ENCODE assay signal across 12 cellular contexts in the genomic region with DNA sequence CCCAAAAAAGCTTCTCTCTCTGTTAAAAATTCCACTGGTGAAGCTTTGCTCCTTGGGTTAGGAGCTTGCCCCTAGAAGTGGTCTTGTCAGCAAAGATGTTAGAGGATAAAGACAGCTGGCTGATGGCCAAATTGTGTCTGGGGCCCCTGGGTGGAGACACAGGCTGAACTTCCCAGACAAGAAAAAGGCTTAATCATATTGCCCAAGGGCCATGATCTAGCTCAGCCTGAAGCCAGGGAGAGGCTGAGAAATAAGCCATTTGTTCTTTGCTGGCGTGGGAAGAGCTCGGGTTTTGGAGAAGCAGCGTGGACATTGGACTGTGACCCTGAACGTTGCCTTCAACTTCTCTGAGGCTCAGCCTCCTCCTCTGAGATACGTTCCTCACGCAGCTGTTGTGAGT.
DNase-seq lines count a peak whose midpoint lies in the region; ATAC-seq and TF ChIP-seq lines count a peak whose summit lies in the region.
"Had no signal": no experiment of that assay in that cellular context is flagged by ENCODE, and none has a peak within 500 bp of the region (broad histone marks: within the 10 kb centered on the region; RNA-seq: fewer than 3 reads in every experiment).

No MANE protein-coding gene starts in this region.

- intact Hi-C loops in activated CD4-positive, alpha-beta memory T cell treated with anti-CD3 and anti-CD28 coated beads for 36 hours (cut with micrococcal nuclease): no loop called here

- H3K4me3 ChIP-seq in DND-41 (ENCODE audit: low read depth in 1 of 2, low read length in 2 of 2) (no peak overlapping the region), RWPE2 (ENCODE audit: severe bottlenecking) (peak overlapping the region; percentile 30)

- peaks cover 81% of the 10 kb centered on the region for H3K4me1 Mint-ChIP-seq in osteocyte (ENCODE audit: unreplicated experiment)
- H3K4me1 Mint-ChIP-seq in activated CD4-positive, alpha-beta memory T cell treated with anti-CD3 and anti-CD28 coated beads for 36 hours (ENCODE audit: low read depth): no peaks in the 10 kb centered on the region
- H3K4me1 Mint-ChIP-seq: activated CD4-positive, alpha-beta memory T cell treated with anti-CD3 and anti-CD28 coated beads, Interleukin-2, amount 10 ng/mL, durations not matched to agents 7 days and 5 days; CD4-positive, alpha-beta memory T cell had no signal

- POLR2A ChIA-PET in activated CD4-positive, alpha-beta memory T cell treated with anti-CD3 and anti-CD28 coated beads for 36 hours (lab: Charles Lee): interaction anchor here (0.9 kb wide), 1 partner anchor 21 kb away, joined by 3 read pairs; no protein-coding TSS in a partner anchor

- H3K36me3 ChIP-seq in DND-41 (ENCODE audit: insufficient read depth, low read length) (no peaks in the 10 kb centered on the region), RWPE2 (ENCODE audit: low read depth) (no peaks in the 10 kb centered on the region)

- H3K9ac ChIP-seq in DND-41 (ENCODE audit: low read depth, low read length): no peak overlapping the region

- H3K27ac Mint-ChIP-seq in osteocyte (ENCODE audit: unreplicated experiment): peak overlapping the region; percentile 85
- no peak overlapping the region for H3K27ac Mint-ChIP-seq in activated CD4-positive, alpha-beta memory T cell treated with anti-CD3 and anti-CD28 coated beads for 36 hours
- H3K27ac Mint-ChIP-seq: activated CD4-positive, alpha-beta memory T cell treated with anti-CD3 and anti-CD28 coated beads, Interleukin-2, amount 10 ng/mL, durations not matched to agents 7 days and 5 days; CD4-positive, alpha-beta memory T cell had no signal

- ATAC-seq in DND-41 (ENCODE audit: insufficient read depth, low read depth) (0 out of 3 replicates have a peak, but pooled peaks have one; percentile 30), RWPE2 (ENCODE audit: low read depth) (peak; percentile 60), GM21825 (IDR thresholded peaks at IDR 0.05; ENCODE audit: unreplicated experiment) (no peak)
- ATAC-seq in stimulated activated naive CD8-positive, alpha-beta T cell treated with anti-CD3 and anti-CD28 coated beads, Interleukin-15, Interleukin-2, amounts not matched to agents 100 U/mL and 50 U/mL, for 24 hours: no peak

- TF ChIP-seq CTCF in DND-41 (IDR thresholded peaks at IDR 0.05; ENCODE audit: borderline replicate concordance, extremely low read depth, low read length, poor library complexity, severe bottlenecking): no peak
- TF ChIP-seq CTCF in RWPE2 (IDR thresholded peaks at IDR 0.05; ENCODE audit: poor library complexity, severe bottlenecking): no peak
- TF ChIP-seq CTCF in osteocyte (IDR thresholded peaks at IDR 0.05): no peak

- H3K79me2 ChIP-seq in DND-41 (ENCODE audit: insufficient read depth, low read length): no peaks in the 10 kb centered on the region

- H3K27me3 Mint-ChIP-seq in osteocyte (ENCODE audit: unreplicated experiment): no peaks in the 10 kb centered on the region
- no peaks in the 10 kb centered on the region for H3K27me3 Mint-ChIP-seq in activated CD4-positive, alpha-beta memory T cell treated with anti-CD3 and anti-CD28 coated beads for 36 hours
- H3K27me3 Mint-ChIP-seq: activated CD4-positive, alpha-beta memory T cell treated with anti-CD3 and anti-CD28 coated beads, Interleukin-2, amount 10 ng/mL, durations not matched to agents 7 days and 5 days; CD4-positive, alpha-beta memory T cell had no signal

- H3K9me3 Mint-ChIP-seq in osteocyte (ENCODE audit: unreplicated experiment): no peaks in the 10 kb centered on the region
- H3K9me3 Mint-ChIP-seq in activated CD4-positive, alpha-beta memory T cell treated with anti-CD3 and anti-CD28 coated beads for 36 hours: no peaks in the 10 kb centered on the region
- H3K9me3 Mint-ChIP-seq: activated CD4-positive, alpha-beta memory T cell treated with anti-CD3 and anti-CD28 coated beads, Interleukin-2, amount 10 ng/mL, durations not matched to agents 7 days and 5 days; nephron progenitor cell had no signal

- H3K4me2 ChIP-seq in DND-41 (ENCODE audit: insufficient read depth, low read length): no peak overlapping the region

- DNase-seq in DND-41 (peak; percentile 47), RWPE2 (ENCODE audit: low spot score) (peak; percentile 90), fibroblast of peridontal ligament (ENCODE audit: extremely low read depth) (peak; percentile 55), osteocyte (ENCODE audit: extremely low spot score, unreplicated experiment) (no peak), DMS79 (lab: John Stamatoyannopoulos, UW) (no peak)
- DNase-seq in activated CD4-positive, alpha-beta memory T cell treated with anti-CD3 and anti-CD28 coated beads for 36 hours: no peak
- no peak for DNase-seq in stimulated activated naive CD8-positive, alpha-beta T cell treated with anti-CD3 and anti-CD28 coated beads, Interleukin-15, Interleukin-2, amounts not matched to agents 100 U/mL and 50 U/mL, for 24 hours
- DNase-seq: activated CD4-positive, alpha-beta memory T cell treated with anti-CD3 and anti-CD28 coated beads, Interleukin-2, amount 10 ng/mL, durations not matched to agents 7 days and 5 days; CD4-positive, alpha-beta memory T cell; NCI-H446 treated with DMSO at 0.1 percent for 48 hours; nephron progenitor cell had no signal

- H2AFZ ChIP-seq in DND-41 (ENCODE audit: low read depth, low read length): no peak overlapping the region

- H3K9me3 ChIP-seq in DND-41 (ENCODE audit: insufficient read depth, low read length, severe bottlenecking): no peaks in the 10 kb centered on the region
- H3K9me3 ChIP-seq in RWPE2 (ENCODE audit: severe bottlenecking): no peaks in the 10 kb centered on the region

- no peaks in the 10 kb centered on the region for H3K36me3 Mint-ChIP-seq in osteocyte (ENCODE audit: unreplicated experiment)
- no peaks in the 10 kb centered on the region for H3K36me3 Mint-ChIP-seq in activated CD4-positive, alpha-beta memory T cell treated with anti-CD3 and anti-CD28 coated beads for 36 hours
- H3K36me3 Mint-ChIP-seq: CD4-positive, alpha-beta memory T cell had no signal

- H4K20me1 ChIP-seq in DND-41 (ENCODE audit: insufficient read depth, low read length): no peaks in the 10 kb centered on the region

- H3K4me3 Mint-ChIP-seq in osteocyte (ENCODE audit: unreplicated experiment): no peak overlapping the region
- no peak overlapping the region for H3K4me3 Mint-ChIP-seq in activated CD4-positive, alpha-beta memory T cell treated with anti-CD3 and anti-CD28 coated beads for 36 hours
- H3K4me3 Mint-ChIP-seq: activated CD4-positive, alpha-beta memory T cell treated with anti-CD3 and anti-CD28 coated beads, Interleukin-2, amount 10 ng/mL, durations not matched to agents 7 days and 5 days; CD4-positive, alpha-beta memory T cell; nephron progenitor cell had no signal

- H3K27me3 ChIP-seq in DND-41 (ENCODE audit: insufficient read depth, low read length, poor library complexity): no peaks in the 10 kb centered on the region
- H3K27me3 ChIP-seq in RWPE2 (ENCODE audit: insufficient read depth, poor library complexity, severe bottlenecking): no peaks in the 10 kb centered on the region

- H3K4me1 ChIP-seq in DND-41 (ENCODE audit: insufficient read depth, low read length): peaks cover 11% of the 10 kb centered on the region
- peaks cover 50% of the 10 kb centered on the region for H3K4me1 ChIP-seq in RWPE2 (ENCODE audit: insufficient read depth, poor library complexity, severe bottlenecking)

- CTCF ChIA-PET in activated CD4-positive, alpha-beta memory T cell treated with anti-CD3 and anti-CD28 coated beads for 36 hours (lab: Charles Lee): no interaction called here

- H3K27ac ChIP-seq in DND-41 (ENCODE audit: low read length) (peak overlapping the region; percentile 13), RWPE2 (ENCODE audit: poor library complexity, severe bottlenecking) (peak overlapping the region; percentile 99)

Comparison
In these comparisons a context has a peak if more than half of its experiments do, and no peak if none do; other contexts are left out.
1. ATAC-seq: peak in DND-41 (single experiment) and RWPE2 (single experiment); none in GM21825 (single experiment) and stimulated activated naive CD8-positive, alpha-beta T cell treated with anti-CD3 and anti-CD28 coated beads, Interleukin-15, Interleukin-2, amounts not matched to agents 100 U/mL and 50 U/mL, for 24 hours (single experiment).
2. DNase-seq: peak in DND-41 (single experiment), RWPE2 (single experiment) and fibroblast of peridontal ligament (single experiment); none in osteocyte (single experiment), activated CD4-positive, alpha-beta memory T cell treated with anti-CD3 and anti-CD28 coated beads for 36 hours (single experiment), stimulated activated naive CD8-positive, alpha-beta T cell treated with anti-CD3 and anti-CD28 coated beads, Interleukin-15, Interleukin-2, amounts not matched to agents 100 U/mL and 50 U/mL, for 24 hours (single experiment) and DMS79 (single experiment).